Comparison of ENCODE assay signal across 19 cellular contexts in genomic region chr3:169311366-169311765, GRCh38.
DNase-seq lines count a peak whose midpoint lies in the region; ATAC-seq, FAIRE-seq and TF ChIP-seq lines count a peak whose summit lies in the region.
"Had no signal": no experiment of that assay in that cellular context is flagged by ENCODE, and none has a peak within 500 bp of the region (broad histone marks: within the 10 kb centered on the region; RNA-seq: fewer than 3 reads in every experiment).

No MANE protein-coding gene starts in this region.

- H3K27ac ChIP-seq in endothelial cell of umbilical vein (ENCODE audit: insufficient read depth, low read depth, low read length) (peak overlapping the region; percentile 28), pancreas (peak overlapping the region in 1 of 4 donors; percentile 42)
- H3K27ac ChIP-seq: BLaER1 had no signal

- H3K27me3 ChIP-seq in endothelial cell of umbilical vein (ENCODE audit: control insufficient read depth in 2 of 2, insufficient read depth in 2 of 2, low read length in 2 of 2) (no peaks in the 10 kb centered on the region), pancreas (no peaks in the 10 kb centered on the region)
- H3K27me3 ChIP-seq: BLaER1 had no signal

- no peak for TF ChIP-seq POLR2A in endothelial cell of umbilical vein (IDR thresholded peaks at IDR 0.05; ENCODE audit: low read depth, low read length)

- no peaks in the 10 kb centered on the region for H3K9me3 ChIP-seq in endothelial cell of umbilical vein (replicated peaks; ENCODE audit: control insufficient read depth, insufficient read depth, low read length)
- no peaks in the 10 kb centered on the region for H3K9me3 ChIP-seq in pancreas
- H3K9me3 ChIP-seq: BLaER1 had no signal

- H3K36me3 ChIP-seq in endothelial cell of umbilical vein (ENCODE audit: control insufficient read depth in 2 of 2, extremely low read depth in 1 of 2, insufficient read depth in 2 of 2, low read length in 2 of 2) (no peaks in the 10 kb centered on the region), pancreas (no peaks in the 10 kb centered on the region)
- H3K36me3 ChIP-seq: BLaER1 had no signal

- H3K4me1 ChIP-seq in endothelial cell of umbilical vein (ENCODE audit: control insufficient read depth, extremely low read depth, insufficient read depth, low read length) (peaks cover 37% of the 10 kb centered on the region), pancreas (peaks cover 5 to 30% (median 10%) of the 10 kb centered on the region in 3 donors)
- H3K4me1 ChIP-seq: BLaER1 had no signal

- H3K9ac ChIP-seq in endothelial cell of umbilical vein (replicated peaks; ENCODE audit: extremely low read depth, insufficient read depth, low read length), result peak overlapping the region; percentile 22
- H3K9ac ChIP-seq: BLaER1 had no signal

- ATAC-seq in pancreas, result no peak
- ATAC-seq in left colon, result no peak
- no peak for ATAC-seq in GM18858 (IDR thresholded peaks at IDR 0.05; ENCODE audit: unreplicated experiment)
- ATAC-seq: HCT116 had no signal

- H2AFZ ChIP-seq in endothelial cell of umbilical vein (ENCODE audit: low read depth, low read length), result no peak overlapping the region

- H3K4me3 ChIP-seq in endothelial cell of umbilical vein (replicated peaks in 1 of 3; ENCODE audit: insufficient read depth in 1 of 3, low read depth in 1 of 3, low read length in 3 of 3) (no peak overlapping the region), pancreas (no peak overlapping the region)
- H3K4me3 ChIP-seq: BLaER1 had no signal

- H4K20me1 ChIP-seq in endothelial cell of umbilical vein (replicated peaks; ENCODE audit: control insufficient read depth, extremely low read depth, insufficient read depth, low read length), result no peaks in the 10 kb centered on the region
- H4K20me1 ChIP-seq: BLaER1 had no signal

- H3K9me1 ChIP-seq in endothelial cell of umbilical vein (replicated peaks; ENCODE audit: control insufficient read depth, extremely low read depth, insufficient read depth, low read length), result no peaks in the 10 kb centered on the region

- BruUV-seq in endothelial cell of umbilical vein (replicated peaks; lab: Mats Ljungman, UMichigan), result no TSS peak

- peak; percentile 38 for DNase-seq in SKM-1 treated with dmso at 0.1 percent for 144 hours (lab: John Stamatoyannopoulos, UW; ENCODE audit: unreplicated experiment)
- no peak for DNase-seq in SKM-1 (lab: John Stamatoyannopoulos, UW; ENCODE audit: unreplicated experiment)
- DNase-seq in endothelial cell of umbilical vein (ENCODE audit: low read depth, low spot score), result peak; percentile 88
- DNase-seq in lung microvascular endothelial cell (ENCODE audit: low read depth in 2 of 2), result peak; percentile 16 to 82
- DNase-seq in pancreas, result no peak
- no peak for DNase-seq in left colon
- DNase-seq: 8988T; CD4-positive, alpha-beta memory T cell; DMS153; DMS79; GDM1; GOT3; H7 had no signal

- POLR2A ChIA-PET in endothelial cell of umbilical vein (lab: Charles Lee), result interaction anchor here (1.0 kb wide), 1 partner anchor 77 kb away, joined by 3 read pairs; no protein-coding TSS in a partner anchor

- peak overlapping the region; percentile 75 for H3K4me2 ChIP-seq in endothelial cell of umbilical vein (ENCODE audit: insufficient read depth, low read length)
- H3K4me2 ChIP-seq: BLaER1 had no signal

- H3K79me2 ChIP-seq in endothelial cell of umbilical vein (ENCODE audit: control insufficient read depth, insufficient read depth, low read length), result peaks cover 3% of the 10 kb centered on the region

- CTCF ChIA-PET in endothelial cell of umbilical vein (lab: Charles Lee), result interaction anchor here (0.9 to 4.2 kb wide), 10 partner anchors 14 to 447 kb away, joined by 3 to 20 read pairs (median 5); no protein-coding TSS in a partner anchor

- TF ChIP-seq CTCF in endothelial cell of umbilical vein (IDR thresholded peaks at IDR 0.05; ENCODE audit: extremely low read depth in 1 of 2, insufficient read depth in 1 of 2, low read depth in 1 of 2, low read length in 2 of 2), result no peak
- TF ChIP-seq CTCF in pancreas (IDR thresholded peaks at IDR 0.05), result no peak

- dilution Hi-C loops in endothelial cell of umbilical vein (cut with MboI; ENCODE audit: extremely low pct_ligation_motif_present, low sequenced_read_pairs), result no loop called here

- peak; percentile 79 for FAIRE-seq in endothelial cell of umbilical vein (lab: Jason Lieb, UNC)
- FAIRE-seq in pancreas (lab: Jason Lieb, UNC), result no peak
- FAIRE-seq: GM12892, GM18507, HTR-8/SVneo had no signal

- intact Hi-C loops in endothelial cell of umbilical vein (cut with micrococcal nuclease) (loop anchor here (5.0 kb wide), 1 partner anchor 76 kb away; no protein-coding TSS in a partner anchor), pancreas (cut with DNase I) (no loop called here), left colon (cut with DNase I, micrococcal nuclease) (no loop called here)

TF ChIP-seq in endothelial cell of umbilical vein, 7 proteins besides CTCF, POLR2A, EP300 and RAD21:
- TF ChIP-seq MYC (IDR thresholded peaks at IDR 0.05; ENCODE audit: low read depth, low read length), result no peak
- no peak for TF ChIP-seq POLR2AphosphoS5 (IDR thresholded peaks at IDR 0.05; ENCODE audit: insufficient read depth, low read depth, low read length)
- TF ChIP-seq FOS (IDR thresholded peaks at IDR 0.05; ENCODE audit: borderline replicate concordance, insufficient read depth, low read length), result no peak
- TF ChIP-seq MAX (IDR thresholded peaks at IDR 0.05; ENCODE audit: insufficient read depth, insufficient read length), result no peak
- peak; percentile 11 for TF ChIP-seq JUN (IDR thresholded peaks at IDR 0.05; ENCODE audit: borderline replicate concordance, insufficient read depth, insufficient read length, low read depth)

Comparison
In these comparisons a context has a peak if more than half of its experiments do, and no peak if none do; other contexts are left out.
1. DNase-seq: peak in SKM-1 treated with dmso at 0.1 percent for 144 hours (single experiment), endothelial cell of umbilical vein (single experiment) and lung microvascular endothelial cell (2 of 2); none in SKM-1 (single experiment), pancreas (0 of 6) and left colon (0 of 2).